18 cellular contexts compared by ENCODE assay signal in the genomic region with DNA sequence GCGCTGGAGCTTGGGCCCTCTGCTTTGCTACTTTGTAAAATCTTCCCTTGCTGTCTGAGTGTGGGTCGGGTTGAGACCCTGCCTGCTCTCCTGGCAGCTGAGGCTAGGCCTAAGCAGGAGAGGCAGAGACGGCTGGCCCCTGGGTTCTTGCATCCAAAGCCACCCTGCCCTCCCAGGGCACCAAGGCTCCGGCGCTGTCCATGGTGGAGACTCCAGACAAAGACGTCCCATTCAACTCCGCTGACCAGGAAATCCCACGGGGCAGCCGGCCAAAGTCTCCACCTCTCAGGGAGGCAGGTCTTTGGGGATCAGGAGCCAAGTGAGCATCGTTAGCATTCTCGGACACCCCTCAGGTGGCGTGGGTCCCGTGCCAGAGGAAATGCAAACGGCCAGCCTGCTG. TPM values are rescaled to one million over a fixed set of nuclear protein-coding genes. Genes with fewer than 3 reads are reported as not detected.
DNase-seq lines count a peak whose midpoint lies in the region; TF ChIP-seq lines count a peak whose summit lies in the region.
"Had no signal": no experiment of that assay in that cellular context is flagged by ENCODE, and none has a peak within 500 bp of the region (broad histone marks: within the 10 kb centered on the region; RNA-seq: fewer than 3 reads in every experiment).

No MANE protein-coding gene starts in this region.

- 47 to 66% methylated on average over 3 of the region's 14 CpGs for WGBS in esophagus squamous epithelium, 2 donors

- peaks cover 0 to 21% (median 0%) of the 10 kb centered on the region in 4 donors for H3K27me3 ChIP-seq in esophagus squamous epithelium
- H3K27me3 ChIP-seq: adrenal gland had no signal

- peaks cover 6 to 11% (median 7%) of the 10 kb centered on the region in 3 donors for H3K4me1 ChIP-seq in esophagus squamous epithelium
- H3K4me1 ChIP-seq: adrenal gland had no signal

- DNase-seq in HK-2 (ENCODE audit: unreplicated experiment) = peak; percentile 20
- peak; percentile 78 for DNase-seq in astrocyte of the hippocampus (ENCODE audit: low read depth, low spot score)
- peak; percentile 35 for DNase-seq in iPS DF 19.7 (ENCODE audit: low read depth, low spot score)
- peak; percentile 30 for DNase-seq in renal cortical epithelial cell (ENCODE audit: low read depth)
- DNase-seq in DMS79 treated with DMSO at 0.1 percent for 48 hours (lab: John Stamatoyannopoulos, UW) = no peak
- no peak for DNase-seq in esophagus squamous epithelium (lab: John Stamatoyannopoulos, UW)
- DNase-seq in NCI-H2081 treated with DMSO at 0.1 percent for 48 hours (lab: John Stamatoyannopoulos, UW) = no peak
- DNase-seq in NCI-H2227 treated with DMSO at 0.1 percent for 48 hours (lab: John Stamatoyannopoulos, UW) = no peak
- DNase-seq: activated CD4-positive, CD25-positive, alpha-beta regulatory T cell; activated T-cell treated with anti-CD3 and anti-CD28 coated beads, Interleukin-2, amount 50 U/mL, for 1 hour; adrenal gland; CD4-positive, alpha-beta memory T cell; naive thymus-derived CD8-positive, alpha-beta T cell; NCI-H1092 treated with DMSO at 0.1 percent for 48 hours; NCI-H82; SIG-M5; small intestine had no signal

- no peaks in the 10 kb centered on the region for H3K9me3 ChIP-seq in esophagus squamous epithelium
- H3K9me3 ChIP-seq: adrenal gland, thoracic aorta had no signal

- intact Hi-C loops in esophagus squamous epithelium (cut with DNase I) = no loop called here

- no peak for TF ChIP-seq POLR2A in esophagus squamous epithelium (IDR thresholded peaks at IDR 0.05)

- H3K36me3 ChIP-seq in esophagus squamous epithelium = no peaks in the 10 kb centered on the region
- H3K36me3 ChIP-seq: adrenal gland, thoracic aorta had no signal

- TF ChIP-seq CTCF in esophagus squamous epithelium (IDR thresholded peaks at IDR 0.05) = no peak

- H3K4me3 ChIP-seq in esophagus squamous epithelium = no peak overlapping the region
- H3K4me3 ChIP-seq: adrenal gland, thoracic aorta had no signal

- no peak overlapping the region for H3K27ac ChIP-seq in esophagus squamous epithelium
- H3K27ac ChIP-seq: adrenal gland, thoracic aorta had no signal

RNA-seq across cellular contexts. Expression of a gene that starts 2.6 kb away (rescaled TPM):
- total RNA-seq in renal cortical epithelial cell = not detected in 2 replicates
- total RNA-seq in esophagus squamous epithelium = not detected
- total RNA-seq: adrenal gland; CD4-positive, alpha-beta memory T cell; naive thymus-derived CD8-positive, alpha-beta T cell; thoracic aorta had no signal

RNA-seq across cellular contexts. Expression of a gene that starts 26.7 kb away (rescaled TPM):
- total RNA-seq in renal cortical epithelial cell (9.9 and 11.9 TPM in 2 replicates), esophagus squamous epithelium (10 to 100 TPM in 1 of 4 donors, 1 to 10 TPM in 3; 2.0 to 11.1 (median 6.4) TPM)
- total RNA-seq: CD4-positive, alpha-beta memory T cell; naive thymus-derived CD8-positive, alpha-beta T cell had no signal

Comparison
In these comparisons a context has a peak if more than half of its experiments do, and no peak if none do; other contexts are left out.
1. DNase-seq: peak in HK-2 (single experiment), astrocyte of the hippocampus (single experiment), iPS DF 19.7 (single experiment) and renal cortical epithelial cell (single experiment); none in DMS79 treated with DMSO at 0.1 percent for 48 hours (single experiment), esophagus squamous epithelium (single experiment), NCI-H2081 treated with DMSO at 0.1 percent for 48 hours (single experiment) and NCI-H2227 treated with DMSO at 0.1 percent for 48 hours (single experiment).